In genomic region chr10:111968624-111969023, GRCh38 we compare ENCODE assay signal across 20 cellular contexts.
DNase-seq lines count a peak whose midpoint lies in the region; ATAC-seq and TF ChIP-seq lines count a peak whose summit lies in the region.
"Had no signal": no experiment of that assay in that cellular context is flagged by ENCODE, and none has a peak within 500 bp of the region (broad histone marks: within the 10 kb centered on the region; RNA-seq: fewer than 3 reads in every experiment).

No MANE protein-coding gene starts in this region.

- H2AFZ ChIP-seq in neural progenitor cell (replicated peaks), result no peak overlapping the region

- H3K4me1 Mint-ChIP-seq in neural progenitor cell, result peaks cover 14% of the 10 kb centered on the region

- no peaks in the 10 kb centered on the region for H3K27me3 Mint-ChIP-seq in neural progenitor cell (ENCODE audit: insufficient read depth, low read depth)

- ATAC-seq in HG03135 (IDR thresholded peaks at IDR 0.05; ENCODE audit: unreplicated experiment), result no peak
- ATAC-seq: CD8-positive, alpha-beta T cell had no signal

- peaks cover 5% of the 10 kb centered on the region for H3K9me3 Mint-ChIP-seq in neural progenitor cell
- H3K9me3 Mint-ChIP-seq: CD8-positive, alpha-beta T cell had no signal

- H3K9ac ChIP-seq in neural progenitor cell, result no peak overlapping the region
- H3K9ac ChIP-seq: BLaER1, KMS-11 had no signal

- no peak overlapping the region for H3K4me2 ChIP-seq in neural progenitor cell
- H3K4me2 ChIP-seq: BLaER1, KMS-11 had no signal

- H3K27me3 ChIP-seq in neural progenitor cell, result no peaks in the 10 kb centered on the region
- H3K27me3 ChIP-seq: BLaER1 had no signal

- H3K27ac ChIP-seq in neural progenitor cell, result no peak overlapping the region
- H3K27ac ChIP-seq: BLaER1, KMS-11, SJCRH30 had no signal

- TF ChIP-seq CTCF in NB4 (IDR thresholded peaks at IDR 0.05; ENCODE audit: low read depth, low read length) (no peak), fibroblast of the aortic adventitia (IDR thresholded peaks at IDR 0.05; ENCODE audit: insufficient read depth, low read length) (no peak), neural progenitor cell (IDR thresholded peaks at IDR 0.05) (no peak)

- no peaks in the 10 kb centered on the region for H3F3A ChIP-seq in neural progenitor cell (ENCODE audit: low read depth)

- H3K36me3 ChIP-seq in neural progenitor cell, result no peaks in the 10 kb centered on the region
- H3K36me3 ChIP-seq: BLaER1, SJCRH30 had no signal

- no peaks in the 10 kb centered on the region for H3K9me3 ChIP-seq in neural progenitor cell (ENCODE audit: low read depth)
- H3K9me3 ChIP-seq: BLaER1, SJCRH30 had no signal

- H4K20me1 ChIP-seq in neural progenitor cell (ENCODE audit: low read depth), result no peaks in the 10 kb centered on the region
- H4K20me1 ChIP-seq: BLaER1 had no signal

- H3K36me3 Mint-ChIP-seq in neural progenitor cell, result no peaks in the 10 kb centered on the region
- H3K36me3 Mint-ChIP-seq: CD8-positive, alpha-beta T cell had no signal

- H3K4me3 Mint-ChIP-seq in neural progenitor cell, result no peak overlapping the region
- H3K4me3 Mint-ChIP-seq: CD8-positive, alpha-beta T cell; HFFc6 had no signal

- H3K4me1 ChIP-seq in neural progenitor cell, result no peaks in the 10 kb centered on the region
- H3K4me1 ChIP-seq: BLaER1, SJCRH30 had no signal

- no peak for TF ChIP-seq POLR2A in NB4 (IDR thresholded peaks at IDR 0.05; ENCODE audit: extremely low read depth, insufficient read length)

- no peaks in the 10 kb centered on the region for H3K79me2 ChIP-seq in neural progenitor cell (ENCODE audit: low read depth)

- DNase-seq in NCI-H82 (lab: John Stamatoyannopoulos, UW) (peak; percentile 24), NCI-H82 treated with DMSO at 0.1 percent for 48 hours (lab: John Stamatoyannopoulos, UW; ENCODE audit: unreplicated experiment) (no peak), NB4 (ENCODE audit: low read depth) (peak; percentile 26), fibroblast of the aortic adventitia (ENCODE audit: low read depth) (peak; percentile 24), NCI-H345 treated with DMSO at 0.1 percent for 48 hours (lab: John Stamatoyannopoulos, UW; ENCODE audit: unreplicated experiment) (no peak), neural progenitor cell (ENCODE audit: low spot score) (no peak)
- DNase-seq in stimulated activated CD4-positive, alpha-beta T cell treated with anti-CD3 and anti-CD28 coated beads, Interleukin-4, amount 100 ng/mL, for 1 hour, result no peak
- DNase-seq: 8988T; Calu3; CD8-positive, alpha-beta T cell; EL; HFFc6; NCI-H1694 treated with DMSO at 0.1 percent for 48 hours; NCI-H2107; NCI-H2227 treated with DMSO at 0.1 percent for 48 hours; NCI-H524; SJCRH30 had no signal

- no peak overlapping the region for H3K27ac Mint-ChIP-seq in neural progenitor cell
- H3K27ac Mint-ChIP-seq: CD8-positive, alpha-beta T cell; HFFc6 had no signal

- H3K4me3 ChIP-seq in NB4 (ENCODE audit: low read depth, low read length), result no peak overlapping the region
- no peak overlapping the region for H3K4me3 ChIP-seq in fibroblast of the aortic adventitia (ENCODE audit: low read depth, low read length)
- H3K4me3 ChIP-seq in neural progenitor cell, result no peak overlapping the region
- H3K4me3 ChIP-seq: BLaER1, SJCRH30 had no signal

Comparison
In these comparisons a context has a peak if more than half of its experiments do, and no peak if none do; other contexts are left out.
1. DNase-seq: peak in NCI-H82 (single experiment), NB4 (single experiment) and fibroblast of the aortic adventitia (single experiment); none in NCI-H82 treated with DMSO at 0.1 percent for 48 hours (single experiment), NCI-H345 treated with DMSO at 0.1 percent for 48 hours (single experiment), stimulated activated CD4-positive, alpha-beta T cell treated with anti-CD3 and anti-CD28 coated beads, Interleukin-4, amount 100 ng/mL, for 1 hour (single experiment) and neural progenitor cell (single experiment).